In the genomic region with DNA sequence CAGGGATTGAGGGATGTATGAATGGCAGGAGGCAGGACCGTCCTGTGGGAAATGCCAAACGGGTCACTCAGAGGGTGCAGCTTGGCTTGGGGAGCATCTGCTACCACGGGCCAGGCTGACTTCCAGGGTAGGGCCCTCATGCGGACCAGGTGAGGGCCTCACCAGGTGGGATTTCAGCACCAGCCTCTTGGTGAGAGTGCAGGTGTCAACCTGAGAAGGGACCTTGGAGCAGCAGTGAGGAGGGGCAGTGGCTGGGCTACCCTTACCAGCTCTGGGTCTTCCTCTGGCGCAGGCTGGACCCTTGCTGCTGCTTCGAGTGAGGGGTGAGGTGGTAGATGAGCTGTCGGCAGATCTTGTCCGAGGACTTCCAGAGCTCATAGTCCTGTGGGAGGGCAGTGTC, we compare ENCODE assay signal across 18 cellular contexts.
"Had no signal": no experiment of that assay in that cellular context is flagged by ENCODE, and none has a peak within 500 bp of the region (broad histone marks: within the 10 kb centered on the region; RNA-seq: fewer than 3 reads in every experiment).

No MANE protein-coding gene starts in this region.

- ATAC-seq: activated T-cell treated with anti-CD3 and anti-CD28 coated beads, Interleukin-2, amount 50 U/mL, for 72 hours; heart left ventricle; left cardiac atrium; T-helper 17 cell had no signal

- H3K36me3 ChIP-seq: brain microvascular endothelial cell had no signal

- H3K4me3 ChIP-seq: heart left ventricle, spleen, tibial artery had no signal

- DNase-seq: activated CD4-positive, alpha-beta memory T cell treated with anti-CD3 and anti-CD28 coated beads, Interleukin-2, amount 10 ng/mL, durations not matched to agents 7 days and 5 days; activated CD4-positive, alpha-beta T cell treated with anti-CD3 and anti-CD28 coated beads for 48 hours; activated CD4-positive, CD25-positive, alpha-beta regulatory T cell; activated effector memory CD4-positive, alpha-beta T cell treated with Interleukin-2 at 50 U/mL for 16 hours; activated naive CD4-positive, alpha-beta T cell treated with anti-CD3 and anti-CD28 coated beads for 36 hours; activated T-cell treated with anti-CD3 and anti-CD28 coated beads, Interleukin-2, amount 50 U/mL, for 72 hours; brain microvascular endothelial cell; cerebellar nuclear complex; cortex of kidney; effector CD4-positive, alpha-beta T cell; left cardiac atrium; spleen; stimulated activated CD4-positive, alpha-beta T cell treated with anti-CD3 and anti-CD28 coated beads, Interleukin-4, amount 100 ng/mL, for 1 hour; stimulated activated naive CD4-positive, alpha-beta T cell; SW 1271; T-helper 17 cell; tibial artery had no signal

- H3K27ac ChIP-seq: brain microvascular endothelial cell, heart left ventricle, spleen, tibial artery had no signal

- H3K9me3 ChIP-seq: heart left ventricle, spleen, tibial artery had no signal

- H3K27me3 ChIP-seq: brain microvascular endothelial cell, heart left ventricle, tibial artery had no signal
